In the genomic region with DNA sequence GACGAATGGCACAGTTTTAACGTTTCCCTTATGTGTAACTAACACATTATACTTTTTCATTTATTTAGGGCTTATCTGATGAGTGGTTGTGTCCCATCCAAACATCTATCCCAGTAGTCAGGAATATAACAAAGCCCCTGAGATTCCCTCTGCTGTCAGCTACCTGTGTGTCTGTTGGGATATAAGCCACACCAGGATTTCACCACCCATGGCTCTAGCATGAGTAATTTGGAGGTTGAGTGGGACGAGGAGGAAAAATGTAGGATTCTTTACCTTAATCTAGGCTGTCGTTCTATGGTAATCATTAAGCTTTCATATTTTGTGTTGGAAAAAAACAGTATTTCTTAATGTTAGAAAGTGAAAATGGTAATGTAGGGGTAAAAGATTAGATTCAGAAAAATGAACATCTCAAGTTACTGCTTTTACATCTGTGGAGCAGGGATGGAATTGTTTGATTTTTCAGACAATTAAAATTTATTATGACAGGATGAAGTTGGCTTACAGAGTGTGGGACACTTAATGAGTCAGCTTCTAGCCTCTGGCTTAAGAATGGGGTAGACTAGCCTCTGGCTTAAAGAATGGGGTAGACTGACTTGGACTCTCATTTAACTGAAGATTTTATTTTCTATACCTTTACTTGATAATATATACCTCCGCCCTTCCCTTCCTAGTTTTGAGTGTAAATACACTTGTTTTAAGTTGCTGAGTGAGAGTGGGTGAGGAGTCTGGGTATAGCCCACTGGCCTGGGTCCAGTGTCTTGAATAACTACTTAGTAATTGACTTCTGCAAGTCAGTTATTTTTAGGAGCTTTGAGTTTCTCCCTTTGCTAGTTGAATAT, we compare ENCODE assay signal across 1 cellular context.
TF ChIP-seq lines count a peak whose summit lies in the region.

No MANE protein-coding gene starts in this region.

TF ChIP-seq in HEK293, 187 proteins besides CTCF, POLR2A, EP300 and RAD21 (continued from another document):
- TF ChIP-seq, protein P1, sequence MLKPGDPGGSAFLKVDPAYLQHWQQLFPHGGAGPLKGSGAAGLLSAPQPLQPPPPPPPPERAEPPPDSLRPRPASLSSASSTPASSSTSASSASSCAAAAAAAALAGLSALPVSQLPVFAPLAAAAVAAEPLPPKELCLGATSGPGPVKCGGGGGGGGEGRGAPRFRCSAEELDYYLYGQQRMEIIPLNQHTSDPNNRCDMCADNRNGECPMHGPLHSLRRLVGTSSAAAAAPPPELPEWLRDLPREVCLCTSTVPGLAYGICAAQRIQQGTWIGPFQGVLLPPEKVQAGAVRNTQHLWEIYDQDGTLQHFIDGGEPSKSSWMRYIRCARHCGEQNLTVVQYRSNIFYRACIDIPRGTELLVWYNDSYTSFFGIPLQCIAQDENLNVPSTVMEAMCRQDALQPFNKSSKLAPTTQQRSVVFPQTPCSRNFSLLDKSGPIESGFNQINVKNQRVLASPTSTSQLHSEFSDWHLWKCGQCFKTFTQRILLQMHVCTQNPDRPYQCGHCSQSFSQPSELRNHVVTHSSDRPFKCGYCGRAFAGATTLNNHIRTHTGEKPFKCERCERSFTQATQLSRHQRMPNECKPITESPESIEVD (tag by site-specific recombination; IDR thresholded peaks at IDR 0.05): peak; percentile 66
- TF ChIP-seq ZNF530 (tag by site-specific recombination; IDR thresholded peaks at IDR 0.05; ENCODE audit: low read depth): no peak
- TF ChIP-seq ZNF335 (tag by site-specific recombination; conservative IDR thresholded peaks at IDR 0.05): no peak
- TF ChIP-seq HOXC10 (CRISPR knock-in tag; IDR thresholded peaks at IDR 0.05): no peak
